ENCODE assay signal across 14 cellular contexts in genomic region chr2:62145478-62146100, GRCh38. TPM values are rescaled to one million over a fixed set of nuclear protein-coding genes. Genes with fewer than 3 reads are reported as not detected.
DNase-seq lines count a peak whose midpoint lies in the region; ATAC-seq and TF ChIP-seq lines count a peak whose summit lies in the region.
"Had no signal": no experiment of that assay in that cellular context is flagged by ENCODE, and none has a peak within 500 bp of the region (broad histone marks: within the 10 kb centered on the region; RNA-seq: fewer than 3 reads in every experiment).

No MANE protein-coding gene starts in this region.

- no peaks in the 10 kb centered on the region for H3K9me3 Mint-ChIP-seq in stimulated activated memory B cell treated with anti-CD40 and anti-IgM and Interleukin-4, amounts not matched to agents 10 μg/mL and 1 μg/mL and 100 μg/mL, for 72 hours
- H3K9me3 Mint-ChIP-seq: natural killer cell treated with Interleukin-12 subunit alpha and Interleukin-12 subunit beta and Interleukin-15 and Interleukin-18, amount 100 ng/mL, for 72 hours; WTC11 had no signal

- H3K4me3 ChIP-seq in NB4 (ENCODE audit: low read depth, low read length): no peak overlapping the region
- H3K4me3 ChIP-seq: right lobe of liver had no signal

- H3K36me3 Mint-ChIP-seq in stimulated activated memory B cell treated with anti-CD40 and anti-IgM and Interleukin-4, amounts not matched to agents 10 μg/mL and 1 μg/mL and 100 μg/mL, for 72 hours: peaks cover 7% of the 10 kb centered on the region
- H3K36me3 Mint-ChIP-seq: natural killer cell treated with Interleukin-12 subunit alpha and Interleukin-12 subunit beta and Interleukin-15 and Interleukin-18, amount 100 ng/mL, for 72 hours; WTC11 had no signal

- H3K4me3 Mint-ChIP-seq in stimulated activated memory B cell treated with anti-CD40 and anti-IgM and Interleukin-4, amounts not matched to agents 10 μg/mL and 1 μg/mL and 100 μg/mL, for 72 hours: no peak overlapping the region
- H3K4me3 Mint-ChIP-seq: natural killer cell treated with Interleukin-12 subunit alpha and Interleukin-12 subunit beta and Interleukin-15 and Interleukin-18, amount 100 ng/mL, for 72 hours; WTC11 had no signal

- no peak for TF ChIP-seq CTCF in NB4 (IDR thresholded peaks at IDR 0.05; ENCODE audit: low read depth, low read length)

- H3K27ac Mint-ChIP-seq in stimulated activated memory B cell treated with anti-CD40 and anti-IgM and Interleukin-4, amounts not matched to agents 10 μg/mL and 1 μg/mL and 100 μg/mL, for 72 hours: peak overlapping the region; percentile 59
- H3K27ac Mint-ChIP-seq: natural killer cell treated with Interleukin-12 subunit alpha and Interleukin-12 subunit beta and Interleukin-15 and Interleukin-18, amount 100 ng/mL, for 72 hours; WTC11 had no signal

- peak; percentile 67 for DNase-seq in NB4 (ENCODE audit: low read depth)
- no peak for DNase-seq in stimulated activated CD4-positive, alpha-beta T cell treated with anti-CD3 and anti-CD28 coated beads, Interleukin-2, amount 100 ng/mL, for 24 hours
- DNase-seq in mesenteric fat pad (ENCODE audit: low spot score): no peak
- no peak for DNase-seq in effector CD4-positive, alpha-beta T cell
- DNase-seq: foreskin melanocyte, kidney, NCI-H226, right lobe of liver, Right ventricle myocardium superior had no signal

- ATAC-seq in GM18909 (IDR thresholded peaks at IDR 0.05; ENCODE audit: poor library complexity, unreplicated experiment) (peak; percentile 47), HG02759 (IDR thresholded peaks at IDR 0.05; ENCODE audit: unreplicated experiment) (peak; percentile 34)
- peak; percentile 41 for ATAC-seq in stimulated activated memory B cell treated with anti-CD40 and anti-IgM and Interleukin-4, amounts not matched to agents 10 μg/mL and 1 μg/mL and 100 μg/mL, for 72 hours
- ATAC-seq: natural killer cell treated with Interleukin-12 subunit alpha and Interleukin-12 subunit beta and Interleukin-15 and Interleukin-18, amount 100 ng/mL, for 72 hours; right lobe of liver; WTC11 had no signal

- no peaks in the 10 kb centered on the region for H3K27me3 Mint-ChIP-seq in stimulated activated memory B cell treated with anti-CD40 and anti-IgM and Interleukin-4, amounts not matched to agents 10 μg/mL and 1 μg/mL and 100 μg/mL, for 72 hours
- H3K27me3 Mint-ChIP-seq: natural killer cell treated with Interleukin-12 subunit alpha and Interleukin-12 subunit beta and Interleukin-15 and Interleukin-18, amount 100 ng/mL, for 72 hours had no signal

- TF ChIP-seq POLR2A in NB4 (IDR thresholded peaks at IDR 0.05; ENCODE audit: extremely low read depth, insufficient read length): no peak

- peaks cover 50% of the 10 kb centered on the region for H3K4me1 Mint-ChIP-seq in stimulated activated memory B cell treated with anti-CD40 and anti-IgM and Interleukin-4, amounts not matched to agents 10 μg/mL and 1 μg/mL and 100 μg/mL, for 72 hours

RNA-seq across cellular contexts. Expression of gene B3GNT2, which starts 50.3 kb away (rescaled TPM):
- total RNA-seq in mesenteric fat pad: 21.9 TPM
